Comparison of ENCODE assay signal across 23 cellular contexts in genomic region chr4:62622084-62622483, GRCh38.
A peak's percentile ranks its signal among the peaks of the same experiment; 100 is the strongest.
DNase-seq lines count a peak whose midpoint lies in the region; ATAC-seq lines count a peak whose summit lies in the region.
"Had no signal": no experiment of that assay in that cellular context is flagged by ENCODE, and none has a peak within 500 bp of the region (broad histone marks: within the 10 kb centered on the region; RNA-seq: fewer than 3 reads in every experiment).

No MANE protein-coding gene starts in this region.

- H3K4me2 ChIP-seq in mesendoderm (ENCODE audit: low read length) = no peak overlapping the region
- H3K4me2 ChIP-seq: BLaER1, GM23338 had no signal

- DNase-seq in Kasumi-1 (lab: John Stamatoyannopoulos, UW) = peak; percentile 15 to 43
- DNase-seq in NOMO-1 (lab: John Stamatoyannopoulos, UW; ENCODE audit: unreplicated experiment in 2 of 2) = peak; percentile 74 to 81
- peak; percentile 11 for DNase-seq in SIG-M5 (lab: John Stamatoyannopoulos, UW)
- DNase-seq in medulla oblongata (ENCODE audit: extremely low spot score) = peak; percentile 7
- DNase-seq in stimulated activated CD4-positive, alpha-beta T cell treated with anti-CD3 and anti-CD28 coated beads, Interleukin-15, amount 100 ng/mL, for 24 hours = no peak
- no peak for DNase-seq in HK-2 (ENCODE audit: unreplicated experiment)
- DNase-seq in mesendoderm = no peak
- DNase-seq: 8988T; CD4-positive, CD25-positive, alpha-beta regulatory T cell; H9; IMR-90; KG1; MM.1S; NCI-H1105 treated with DMSO at 0.1 percent for 48 hours; NCI-H146; NCI-H1930; NCI-H2107; NCI-H524; NCI-H748 treated with DMSO at 0.1 percent for 48 hours had no signal

- no peak overlapping the region for H4K8ac ChIP-seq in mesendoderm (ENCODE audit: low read depth, low read length)

- no peak overlapping the region for H3K23ac ChIP-seq in mesendoderm (ENCODE audit: low read length)

- no peaks in the 10 kb centered on the region for H3K4me1 ChIP-seq in mesendoderm (ENCODE audit: control insufficient read depth, low read depth, low read length)
- H3K4me1 ChIP-seq: BLaER1, SJSA1 had no signal

- no peak overlapping the region for H4K5ac ChIP-seq in mesendoderm (ENCODE audit: low read length)

- no peak overlapping the region for H2BK5ac ChIP-seq in mesendoderm (ENCODE audit: low read length)

- H3K36me3 ChIP-seq in mesendoderm (ENCODE audit: control insufficient read depth, insufficient read depth, low read length) = no peaks in the 10 kb centered on the region
- H3K36me3 ChIP-seq: BLaER1, SJSA1 had no signal

- H3K4me3 ChIP-seq in mesendoderm (ENCODE audit: low read length) = no peak overlapping the region
- H3K4me3 ChIP-seq: BLaER1, GM23338, SJSA1 had no signal

- no peak overlapping the region for H3K56ac ChIP-seq in mesendoderm (ENCODE audit: low read length)

- no peak overlapping the region for H2BK15ac ChIP-seq in mesendoderm (replicated peaks; ENCODE audit: low read depth)

- H3K9ac ChIP-seq in mesendoderm (ENCODE audit: low read length) = no peak overlapping the region
- H3K9ac ChIP-seq: BLaER1 had no signal

- H3K79me2 ChIP-seq in mesendoderm (ENCODE audit: control insufficient read depth, insufficient read depth, low read length) = no peaks in the 10 kb centered on the region

- H2AK5ac ChIP-seq in mesendoderm (ENCODE audit: low read length) = no peak overlapping the region

- H3K79me1 ChIP-seq in mesendoderm (ENCODE audit: low read length) = no peaks in the 10 kb centered on the region

- no peak overlapping the region for H2BK120ac ChIP-seq in mesendoderm (ENCODE audit: low read depth, low read length)

- H3K4ac ChIP-seq in mesendoderm (ENCODE audit: low read depth, low read length) = no peak overlapping the region

- no peak for ATAC-seq in HG03280 (IDR thresholded peaks at IDR 0.05; ENCODE audit: unreplicated experiment)
- ATAC-seq: GM23338 had no signal

- H3K27me3 ChIP-seq in mesendoderm (ENCODE audit: insufficient read depth, low read length, poor library complexity) = no peaks in the 10 kb centered on the region
- H3K27me3 ChIP-seq: BLaER1, SJSA1 had no signal

- no peak overlapping the region for H3K27ac ChIP-seq in mesendoderm (ENCODE audit: low read depth, low read length)
- H3K27ac ChIP-seq: BLaER1, SJSA1 had no signal

- H3K18ac ChIP-seq in mesendoderm (ENCODE audit: low read length) = no peak overlapping the region

Comparison
In these comparisons a context has a peak if more than half of its experiments do, and no peak if none do; other contexts are left out.
1. DNase-seq: peak in Kasumi-1 (2 of 2), NOMO-1 (2 of 2), SIG-M5 (single experiment) and medulla oblongata (single experiment); none in stimulated activated CD4-positive, alpha-beta T cell treated with anti-CD3 and anti-CD28 coated beads, Interleukin-15, amount 100 ng/mL, for 24 hours (single experiment), HK-2 (single experiment) and mesendoderm (single experiment).